Comparison of ENCODE assay signal across 8 cellular contexts in the genomic region with DNA sequence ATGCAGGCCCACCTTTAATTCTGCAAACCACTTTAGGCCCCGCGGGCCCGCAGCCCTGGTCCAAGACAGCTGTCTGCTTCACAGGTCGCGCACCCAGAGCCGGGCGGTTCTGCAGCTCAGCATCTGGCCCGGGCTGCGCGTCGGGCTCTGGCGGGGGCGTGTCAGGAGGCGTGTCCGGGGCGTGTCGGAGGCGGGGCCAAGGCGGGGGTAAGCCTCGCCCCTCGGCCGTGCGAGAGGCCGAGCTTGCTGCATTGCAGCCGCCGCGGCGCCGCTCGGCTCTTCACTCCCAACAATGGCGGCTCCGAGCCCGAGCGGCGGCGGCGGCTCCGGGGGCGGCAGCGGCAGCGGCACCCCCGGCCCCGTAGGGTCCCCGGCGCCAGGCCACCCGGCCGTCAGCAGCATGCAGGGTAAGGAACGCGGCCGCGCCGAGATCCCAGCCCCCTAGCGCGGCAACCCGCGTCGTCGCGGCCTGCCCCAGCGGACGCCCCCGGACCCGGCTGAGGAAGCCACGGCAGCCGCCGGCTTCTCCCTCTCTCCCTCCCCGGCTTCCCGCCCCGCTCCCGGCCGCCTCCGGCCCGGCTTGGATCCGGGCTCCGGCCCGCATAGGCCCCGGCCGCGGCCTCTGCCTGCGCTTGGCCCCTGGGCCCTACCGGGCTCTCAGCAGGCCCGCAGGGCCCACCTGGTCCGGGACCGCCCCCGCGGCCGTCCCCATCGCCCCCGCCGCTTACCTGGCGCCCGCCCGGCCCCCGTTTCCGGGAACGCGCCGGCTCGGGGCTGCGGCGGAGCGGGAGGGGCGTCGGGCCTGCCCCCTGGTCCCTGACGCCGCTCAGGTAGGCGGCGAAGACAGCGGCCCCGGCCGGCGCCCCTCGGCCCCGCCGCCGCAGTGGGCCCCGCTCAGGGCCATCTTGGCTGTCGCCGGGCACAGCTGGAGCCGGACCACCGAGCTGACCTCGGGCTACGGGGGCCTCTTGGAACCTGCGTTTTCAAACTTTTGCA. TPM values are rescaled to one million over a fixed set of nuclear protein-coding genes. Genes with fewer than 3 reads are reported as not detected.
DNase-seq lines count a peak whose midpoint lies in the region; ATAC-seq and TF ChIP-seq lines count a peak whose summit lies in the region.

MAP2K4 (plus strand) TSS at position 283 of the 996 bp plus-strand sequence; CDS start at position 293, 10 bp downstream.

- H3F3A ChIP-seq in neural progenitor cell (ENCODE audit: low read depth) = no peaks in the 10 kb centered on the region

- no peaks in the 10 kb centered on the region for H3K27me3 ChIP-seq in KMS-11 (ENCODE audit: insufficient read depth, low read depth)
- peaks cover 17% of the 10 kb centered on the region for H3K27me3 ChIP-seq in neural progenitor cell
- H3K27me3 ChIP-seq in stomach smooth muscle (ENCODE audit: control insufficient read depth in 1 of 2, insufficient read depth in 2 of 2, low read length in 2 of 2) = no peaks in the 10 kb centered on the region

- H4K20me1 ChIP-seq in KMS-11 (ENCODE audit: insufficient read depth) (no peaks in the 10 kb centered on the region), neural progenitor cell (ENCODE audit: low read depth) (peaks cover 46% of the 10 kb centered on the region)

- H3K36me3 ChIP-seq in KMS-11 (ENCODE audit: insufficient read depth) = no peaks in the 10 kb centered on the region
- H3K36me3 ChIP-seq in neural progenitor cell = no peaks in the 10 kb centered on the region
- no peaks in the 10 kb centered on the region for H3K36me3 ChIP-seq in stomach smooth muscle (ENCODE audit: control insufficient read depth in 2 of 2, insufficient read depth in 2 of 2, low read length in 2 of 2)

- ATAC-seq in GM21737 (IDR thresholded peaks at IDR 0.05; ENCODE audit: unreplicated experiment) = peak; percentile 95

- peaks cover 19% of the 10 kb centered on the region for H3K4me1 Mint-ChIP-seq in neural progenitor cell

- H3K27ac Mint-ChIP-seq in neural progenitor cell = peak within 1 kb of the TSS; percentile 64

- H3K9me3 Mint-ChIP-seq in neural progenitor cell = peaks cover 5% of the 10 kb centered on the region

- H3K27ac ChIP-seq in KMS-11 = no peak within 1 kb of the TSS
- H3K27ac ChIP-seq in neural progenitor cell = peak within 1 kb of the TSS; percentile 82
- H3K27ac ChIP-seq in stomach smooth muscle (ENCODE audit: low read length) = peak within 1 kb of the TSS; percentile 11

- H3K4me3 Mint-ChIP-seq in neural progenitor cell = peak within 1 kb of the TSS; percentile 91

- peaks cover 8% of the 10 kb centered on the region for H3K36me3 Mint-ChIP-seq in neural progenitor cell

- H3K79me2 ChIP-seq in KMS-11 (ENCODE audit: insufficient read depth, low read depth) (no peaks in the 10 kb centered on the region), neural progenitor cell (ENCODE audit: low read depth) (peaks cover 51% of the 10 kb centered on the region)

- TF ChIP-seq CTCF in KMS-11 (conservative IDR thresholded peaks at IDR 0.05; ENCODE audit: low read depth, low read length) (no peak), foreskin fibroblast (IDR thresholded peaks at IDR 0.05; ENCODE audit: low read depth, low read length) (no peak), neural progenitor cell (IDR thresholded peaks at IDR 0.05) (no peak)

- H3K9me3 ChIP-seq in neural progenitor cell (ENCODE audit: low read depth) (no peaks in the 10 kb centered on the region), stomach smooth muscle (ENCODE audit: control insufficient read depth in 2 of 2, low read length in 2 of 2) (no peaks in the 10 kb centered on the region)

- DNase-seq in EH (ENCODE audit: low read depth) (peak; percentile 89), SHP77 (lab: John Stamatoyannopoulos, UW) (peak; percentile 74 to 84), activated gamma-delta T cell (lab: John Stamatoyannopoulos, UW) (peak; percentile 87), foreskin fibroblast (peak; percentile 89 to 97), neural progenitor cell (ENCODE audit: low spot score) (peak; percentile 95)

- H3K4me2 ChIP-seq in KMS-11 (peak within 1 kb of the TSS; percentile 21; the same call in 1 of the 2 replicates), neural progenitor cell (peak within 1 kb of the TSS; percentile 89)

- peaks cover 6% of the 10 kb centered on the region for H3K27me3 Mint-ChIP-seq in neural progenitor cell (ENCODE audit: insufficient read depth, low read depth)

- no peaks in the 10 kb centered on the region for H3K4me1 ChIP-seq in KMS-11 (ENCODE audit: low read depth, poor library complexity, severe bottlenecking)
- H3K4me1 ChIP-seq in neural progenitor cell = peaks cover 17% of the 10 kb centered on the region
- peaks cover 13% of the 10 kb centered on the region for H3K4me1 ChIP-seq in stomach smooth muscle (ENCODE audit: control insufficient read depth, insufficient read depth, low read length)

- H3K9ac ChIP-seq in KMS-11 = peak within 1 kb of the TSS; percentile 55; the same call in 1 of the 2 replicates
- H3K9ac ChIP-seq in neural progenitor cell = peak within 1 kb of the TSS; percentile 96
- peak within 1 kb of the TSS; percentile 73 to 78 for H3K9ac ChIP-seq in stomach smooth muscle (ENCODE audit: low read length in 2 of 2)

- H2AFZ ChIP-seq in KMS-11 (ENCODE audit: low read depth) (no peak within 1 kb of the TSS), neural progenitor cell (replicated peaks) (peak within 1 kb of the TSS; percentile 71)

- no peak within 1 kb of the TSS for H3K4me3 ChIP-seq in KMS-11 (IDR thresholded peaks at IDR 0.05; ENCODE audit: insufficient read depth, low read depth, low read length)
- H3K4me3 ChIP-seq in foreskin fibroblast (ENCODE audit: low read depth in 1 of 2, low read length in 2 of 2) = peak within 1 kb of the TSS; percentile 63 to 66
- peak within 1 kb of the TSS; percentile 99 for H3K4me3 ChIP-seq in neural progenitor cell
- H3K4me3 ChIP-seq in stomach smooth muscle (ENCODE audit: low read length in 2 of 2) = peak within 1 kb of the TSS; percentile 73 to 78

RNA-seq across cellular contexts. Expression of gene MAP2K4, which starts in this region (rescaled TPM):
- 57.0 and 61.9 TPM in 2 replicates for total RNA-seq in neural progenitor cell (ENCODE audit: low replicate concordance)
